ENCODE assay signal across 10 cellular contexts in genomic region chr20:1265226-1265915, GRCh38. TPM values are rescaled to one million over a fixed set of nuclear protein-coding genes. Genes with fewer than 3 reads are reported as not detected.
DNase-seq lines count a peak whose midpoint lies in the region; ATAC-seq and TF ChIP-seq lines count a peak whose summit lies in the region.
"Had no signal": no experiment of that assay in that cellular context is flagged by ENCODE, and none has a peak within 500 bp of the region (broad histone marks: within the 10 kb centered on the region; RNA-seq: fewer than 3 reads in every experiment).

No MANE protein-coding gene starts in this region.

- H3K4me3 ChIP-seq in WI38 (ENCODE audit: low read depth, low read length) = peak overlapping the region; percentile 76
- H3K4me3 ChIP-seq in gastroesophageal sphincter = peak overlapping the region; percentile 68 to 90
- H3K4me3 ChIP-seq in spleen = peak overlapping the region in 6 of 8 donors; percentile 66 to 93 (median 72)

- WGBS in gastroesophageal sphincter (ENCODE audit: low coverage in 1 of 2), 2 donors = 38 to 91% methylated on average over 1 to 4 of the region's 4 CpGs
- WGBS in spleen, 5 donors = 87 to 96% (median 95%) methylated on average over 4 of the region's 4 CpGs

- TF ChIP-seq CTCF in WI38 (IDR thresholded peaks at IDR 0.05; ENCODE audit: low read depth, low read length) (no peak), gastroesophageal sphincter (IDR thresholded peaks at IDR 0.05) (no peak), spleen (IDR thresholded peaks at IDR 0.05 in 8 of 11, conservative IDR thresholded peaks at IDR 0.05 in 3 of 11) (no peak)

- ATAC-seq in gastroesophageal sphincter = no peak
- ATAC-seq in GM21825 (IDR thresholded peaks at IDR 0.05; ENCODE audit: unreplicated experiment) = no peak
- ATAC-seq in GM18873 (IDR thresholded peaks at IDR 0.05; ENCODE audit: low FRiP score, unreplicated experiment) = no peak

- TF ChIP-seq EP300 in gastroesophageal sphincter (IDR thresholded peaks at IDR 0.05) = no peak

- DNase-seq in DMS 273 (lab: John Stamatoyannopoulos, UW; ENCODE audit: unreplicated experiment) = peak; percentile 20
- DNase-seq in DMS 273 treated with DMSO at 0.1 percent for 48 hours (lab: John Stamatoyannopoulos, UW) = no peak
- no peak for DNase-seq in spleen
- no peak for DNase-seq in NCI-H526 (lab: John Stamatoyannopoulos, UW)

- H3K4me1 ChIP-seq in gastroesophageal sphincter = peaks cover 0 to 25% (median 6%) of the 10 kb centered on the region in 3 donors
- peaks cover 0 to 27% (median 18%) of the 10 kb centered on the region in 6 donors for H3K4me1 ChIP-seq in spleen

- H3K27me3 ChIP-seq in gastroesophageal sphincter (peaks cover 7% of the 10 kb centered on the region), spleen (replicated peaks in 1 of 7) (peaks cover 0 to 30% (median 0%) of the 10 kb centered on the region in 7 donors)

- peak overlapping the region; percentile 31 to 88 (median 79) for H3K27ac ChIP-seq in gastroesophageal sphincter
- peak overlapping the region in 4 of 8 donors; percentile 28 to 70 (median 59) for H3K27ac ChIP-seq in spleen
- H3K27ac ChIP-seq: 22Rv1 had no signal

- TF ChIP-seq POLR2A in gastroesophageal sphincter (IDR thresholded peaks at IDR 0.05) (no peak), spleen (IDR thresholded peaks at IDR 0.05) (no peak)

- intact Hi-C loops in spleen (cut with DNase I; ENCODE audit: low total_unique reads) = no loop called here

- H3K9me3 ChIP-seq in gastroesophageal sphincter (no peaks in the 10 kb centered on the region), spleen (peaks cover 0 to 8% (median 0%) of the 10 kb centered on the region in 8 donors)

- no peaks in the 10 kb centered on the region for H3K36me3 ChIP-seq in gastroesophageal sphincter
- H3K36me3 ChIP-seq in spleen = no peaks in the 10 kb centered on the region

RNA-seq across cellular contexts. Expression of gene SNPH, which starts 0.7 kb away (rescaled TPM):
- total RNA-seq in gastroesophageal sphincter (10 to 100 TPM in 3 of 4 donors, 1 to 10 TPM in 1; 9.8 to 31.6 (median 12.5) TPM), spleen (1 to 10 TPM; 2.0 to 3.5 (median 2.3) TPM)
- polyA plus RNA-seq in spleen = 1 to 10 TPM in 1 of 3 donors, under 1 TPM in 2; 0.58 to 1.8 (median 0.80) TPM

RNA-seq across cellular contexts. Expression of gene RAD21L1, which starts 39.5 kb away (rescaled TPM):
- total RNA-seq in gastroesophageal sphincter (not detected), spleen (not detected)
- not detected for polyA plus RNA-seq in spleen
- total RNA-seq: cerebellum had no signal
